In genomic region chr10:32199724-32200394, GRCh38 we compare ENCODE assay signal across 1 cellular context.
TF ChIP-seq lines count a peak whose summit lies in the region.

No MANE protein-coding gene starts in this region.

TF ChIP-seq in GM23338, 12 proteins besides CTCF, POLR2A, EP300 and RAD21 (continued from another document):
- TF ChIP-seq ZNF114 (CRISPR knock-in tag; IDR thresholded peaks at IDR 0.05), result no peak
- TF ChIP-seq NANOG (IDR thresholded peaks at IDR 0.05; ENCODE audit: borderline replicate concordance), result no peak
- TF ChIP-seq ETS1 (IDR thresholded peaks at IDR 0.05), result no peak
- no peak for TF ChIP-seq STAT1 (IDR thresholded peaks at IDR 0.05; ENCODE audit: unreplicated experiment)
- no peak for TF ChIP-seq ZNF331 (CRISPR knock-in tag; IDR thresholded peaks at IDR 0.05; ENCODE audit: low read depth)
- TF ChIP-seq REST (IDR thresholded peaks at IDR 0.05; ENCODE audit: unreplicated experiment), result no peak
- no peak for TF ChIP-seq ZNF462 (CRISPR knock-in tag; IDR thresholded peaks at IDR 0.05)
- no peak for TF ChIP-seq EZH2 (IDR thresholded peaks at IDR 0.05; ENCODE audit: low read depth, unreplicated experiment)
- TF ChIP-seq CREB1 (CRISPR knock-in tag; IDR thresholded peaks at IDR 0.05; ENCODE audit: low read depth), result no peak
- no peak for TF ChIP-seq JUNB (IDR thresholded peaks at IDR 0.05; ENCODE audit: unreplicated experiment)
